Comparison of ENCODE assay signal across 7 cellular contexts in the genomic region with DNA sequence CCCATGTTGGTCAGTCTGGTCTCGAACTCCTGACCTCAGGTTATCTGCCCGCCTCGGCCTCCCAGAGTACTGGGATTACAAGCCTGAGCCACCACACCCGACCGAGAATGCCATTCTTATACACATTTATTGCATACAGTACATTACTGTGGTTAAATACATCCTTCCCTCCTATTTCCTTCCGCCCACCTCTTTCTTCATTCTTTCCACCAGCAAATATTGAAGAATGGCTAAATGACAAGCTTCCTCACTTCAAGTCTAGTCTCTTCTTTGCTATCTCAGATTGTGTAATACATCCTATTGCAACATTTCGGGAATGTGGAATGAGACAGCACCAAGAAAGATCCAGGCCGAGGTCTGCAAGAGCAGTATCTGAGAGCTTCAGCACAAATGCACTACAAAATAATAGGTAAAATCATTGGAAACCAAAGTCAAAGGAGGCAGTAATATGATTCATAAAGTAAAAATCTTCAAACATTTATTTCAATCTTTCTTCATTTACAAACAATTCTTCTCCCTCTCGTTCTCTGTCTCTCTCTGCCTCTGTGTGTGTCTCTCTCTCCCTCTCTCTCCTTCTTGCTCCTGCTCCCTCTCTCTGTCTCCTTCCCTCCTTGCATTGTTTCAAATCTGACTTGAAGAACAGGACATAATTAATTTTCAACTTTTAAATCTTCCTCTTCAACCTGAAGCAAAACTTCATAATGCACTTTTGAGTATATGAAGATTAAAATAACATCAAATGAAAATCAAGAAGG.
DNase-seq lines count a peak whose midpoint lies in the region; ATAC-seq lines count a peak whose summit lies in the region.

No MANE protein-coding gene starts in this region.

- ATAC-seq in Right ventricle myocardium superior (ENCODE audit: poor library complexity), result peak; percentile 93
- ATAC-seq in stimulated activated naive CD8-positive, alpha-beta T cell treated with anti-CD3 and anti-CD28 coated beads, Interleukin-15, Interleukin-2, amounts not matched to agents 100 U/mL and 50 U/mL, for 24 hours, result no peak

- DNase-seq in HPDE6-E6E7 (ENCODE audit: extremely low spot score) (peak; percentile 20), SW 1271 (lab: John Stamatoyannopoulos, UW) (peak; percentile 90 to 96), Right ventricle myocardium superior (no peak), NCI-H1105 (lab: John Stamatoyannopoulos, UW) (no peak), NCI-H2081 treated with DMSO at 0.1 percent for 48 hours (lab: John Stamatoyannopoulos, UW) (no peak), cerebellum (ENCODE audit: low spot score) (no peak)
- peak; percentile 21 for DNase-seq in stimulated activated naive CD8-positive, alpha-beta T cell treated with anti-CD3 and anti-CD28 coated beads, Interleukin-15, Interleukin-2, amounts not matched to agents 100 U/mL and 50 U/mL, for 24 hours

- intact Hi-C loops in Right ventricle myocardium superior (cut with DNase I), result no loop called here

Comparison
In these comparisons a context has a peak if more than half of its experiments do, and no peak if none do; other contexts are left out.
1. DNase-seq: peak in HPDE6-E6E7 (single experiment), SW 1271 (2 of 2) and stimulated activated naive CD8-positive, alpha-beta T cell treated with anti-CD3 and anti-CD28 coated beads, Interleukin-15, Interleukin-2, amounts not matched to agents 100 U/mL and 50 U/mL, for 24 hours (single experiment); none in Right ventricle myocardium superior (single experiment), NCI-H1105 (single experiment), NCI-H2081 treated with DMSO at 0.1 percent for 48 hours (single experiment) and cerebellum (single experiment).